ENCODE assay signal across 1 cellular context in genomic region chr1:168379110-168379860, GRCh38.
TF ChIP-seq lines count a peak whose summit lies in the region.

No MANE protein-coding gene starts in this region.

TF ChIP-seq in IMR-90, 13 proteins besides CTCF, POLR2A, EP300 and RAD21:
- TF ChIP-seq CHD1 (IDR thresholded peaks at IDR 0.05; ENCODE audit: low read depth, low read length) (no peak), MAFK (IDR thresholded peaks at IDR 0.05; ENCODE audit: low read depth, low read length) (no peak), BHLHE40 (IDR thresholded peaks at IDR 0.05; ENCODE audit: low read depth, low read length) (no peak), RCOR1 (IDR thresholded peaks at IDR 0.05; ENCODE audit: insufficient replicate concordance, low read length) (no peak), MXI1 (IDR thresholded peaks at IDR 0.05; ENCODE audit: borderline replicate concordance, low read depth, low read length) (no peak), MAZ (IDR thresholded peaks at IDR 0.05; ENCODE audit: borderline replicate concordance, low read depth, low read length) (no peak)
